Comparison of ENCODE assay signal across 18 cellular contexts in genomic region chrX:71954458-71954857, GRCh38. TPM values are rescaled to one million over a fixed set of nuclear protein-coding genes. Genes with fewer than 3 reads are reported as not detected.
A peak's percentile ranks its signal among the peaks of the same experiment; 100 is the strongest.
DNase-seq lines count a peak whose midpoint lies in the region; FAIRE-seq and TF ChIP-seq lines count a peak whose summit lies in the region.
"Had no signal": no experiment of that assay in that cellular context is flagged by ENCODE, and none has a peak within 500 bp of the region (broad histone marks: within the 10 kb centered on the region; RNA-seq: fewer than 3 reads in every experiment).

No MANE protein-coding gene starts in this region.

- H2BK5ac ChIP-seq in H1 (ENCODE audit: low read depth, low read length) (peak overlapping the region; percentile 71; the same call in 1 of the 2 replicates), mesenchymal stem cell (ENCODE audit: low read depth, low read length, poor library complexity, severe bottlenecking) (no peak overlapping the region)

- H3K27me3 ChIP-seq in HUES64 (ENCODE audit: insufficient read depth, low read length) (no peaks in the 10 kb centered on the region), H1 (replicated peaks in 1 of 4; ENCODE audit: control insufficient read depth in 3 of 4, extremely low read depth in 1 of 4, insufficient read depth in 3 of 4, low read length in 3 of 4) (no peaks in the 10 kb centered on the region), mesenchymal stem cell (ENCODE audit: control insufficient read depth in 1 of 2, insufficient read depth in 1 of 2, low read length in 2 of 2) (peaks cover 0 to 57% of the 10 kb centered on the region in 2 experiments)
- H3K27me3 ChIP-seq: BE2C had no signal

- POLR2A ChIA-PET in H1 (lab: Charles Lee; ENCODE audit: partially characterized antibody) = interaction anchor here (0.9 to 2.1 kb wide), 4 partner anchors 8 to 50 kb away, joined by 3 to 8 read pairs (median 5); partner anchors contain the start of gene NHSL2

- H2BK120ac ChIP-seq in H1 (replicated peaks; ENCODE audit: low read depth, low read length) (peak overlapping the region; percentile 63), mesenchymal stem cell (ENCODE audit: low read depth, low read length) (no peak overlapping the region)

- H4K20me1 ChIP-seq in H1 (replicated peaks in 1 of 2; ENCODE audit: control insufficient read depth in 1 of 2, insufficient read depth in 2 of 2, low read length in 2 of 2) = no peaks in the 10 kb centered on the region

- DNase-seq in H1 (ENCODE audit: low read depth in 1 of 2, low spot score in 2 of 2) (no peak), mesenchymal stem cell (no peak), pulmonary artery endothelial cell (ENCODE audit: low read depth, low spot score) (peak; percentile 8), kidney (no peak), occipital lobe (lab: John Stamatoyannopoulos, UW) (no peak), RCC 7860 (ENCODE audit: low spot score) (no peak)
- DNase-seq: ACHN; CD8-positive, alpha-beta T cell; DMS79 treated with DMSO at 0.1 percent for 48 hours; GDM1; NCI-H1436 treated with DMSO at 0.1 percent for 48 hours; NCI-H2081; NCI-H510A treated with DMSO at 0.1 percent for 48 hours had no signal

- H4K5ac ChIP-seq in H1 (ENCODE audit: insufficient read length, low read depth, low read length) = no peak overlapping the region

- CTCF ChIA-PET in H1 (lab: Charles Lee; ENCODE audit: partially characterized antibody) = interaction anchor here (0.8 to 2.4 kb wide), 12 partner anchors 13 to 63 kb away, joined by 3 to 10 read pairs (median 4); partner anchors contain the start of gene NHSL2

- H2BK20ac ChIP-seq in H1 (ENCODE audit: low read length) = no peak overlapping the region; the same call in 1 of the 2 replicates

- TF ChIP-seq CTCF in H1 (IDR thresholded peaks at IDR 0.05; ENCODE audit: control extremely low read depth in 1 of 3, insufficient read depth in 1 of 3, low read depth in 1 of 3, low read length in 3 of 3) (no peak), kidney (IDR thresholded peaks at IDR 0.05; ENCODE audit: borderline replicate concordance, extremely low read depth, insufficient read depth) (no peak)

- H3K4me1 ChIP-seq in HUES64 (ENCODE audit: insufficient read depth, low read length) (peaks cover 71% of the 10 kb centered on the region), H1 (replicated peaks in 1 of 4; ENCODE audit: control insufficient read depth in 3 of 4, insufficient read depth in 4 of 4, low read length in 3 of 4) (peaks cover 13 to 34% (median 29%) of the 10 kb centered on the region in 4 experiments), mesenchymal stem cell (ENCODE audit: control insufficient read depth, insufficient read depth, low read depth, low read length) (peaks cover 28% of the 10 kb centered on the region), kidney (ENCODE audit: control insufficient read depth in 1 of 2, insufficient read depth in 1 of 2, low read depth in 1 of 2, low read length in 2 of 2) (no peaks in the 10 kb centered on the region)
- H3K4me1 ChIP-seq: BE2C had no signal

- H3K56ac ChIP-seq in H1 (replicated peaks; ENCODE audit: insufficient read length, low read depth, low read length) = no peak overlapping the region

- no peak overlapping the region for H3K14ac ChIP-seq in H1 (ENCODE audit: insufficient read length)
- peak overlapping the region in 1 of 2 experiments; percentile 48 for H3K14ac ChIP-seq in mesenchymal stem cell (ENCODE audit: low read length in 2 of 2)

- H3K79me2 ChIP-seq in H1 (ENCODE audit: control insufficient read depth in 1 of 2, insufficient read depth in 2 of 2, low read length in 2 of 2) = peaks cover 0 to 20% of the 10 kb centered on the region in 2 experiments; a peak in 2 of 4 replicates

- H3K23ac ChIP-seq in H1 (ENCODE audit: insufficient read length) = no peak overlapping the region
- no peak overlapping the region for H3K23ac ChIP-seq in mesenchymal stem cell (ENCODE audit: low read length in 2 of 2)

- intact Hi-C loops in kidney (cut with DNase I) = no loop called here

- 76% methylated on average over 2 of the region's 2 CpGs for WGBS in HUES64
- WGBS in H1 (ENCODE audit: extremely low coverage in 1 of 2, insufficient coverage in 1 of 2, insufficient read length in 1 of 2, insufficient replicate concordance in 2 of 2, low coverage in 1 of 2, low lambda C conversion rate in 2 of 2, missing lambda C conversion rate in 1 of 2), 2 experiments = 71% methylated on average over 1 of the region's 2 CpGs; no CpG with 5 or more reads in 1 of the 2 experiments
- WGBS in mesenchymal stem cell = no CpG with 5 or more reads among the region's 2 CpGs

- H3K79me1 ChIP-seq in H1 (ENCODE audit: low read depth, low read length) (no peaks in the 10 kb centered on the region), mesenchymal stem cell (replicated peaks; ENCODE audit: low read length, poor library complexity, severe bottlenecking) (no peaks in the 10 kb centered on the region)

- H2BK12ac ChIP-seq in H1 (ENCODE audit: low read depth, low read length) (no peak overlapping the region), mesenchymal stem cell (ENCODE audit: low read length in 2 of 2) (no peak overlapping the region)

- H2BK15ac ChIP-seq in H1 (ENCODE audit: low read length) = no peak overlapping the region
- no peak overlapping the region for H2BK15ac ChIP-seq in mesenchymal stem cell (ENCODE audit: low read depth, poor library complexity, severe bottlenecking)

- H4K8ac ChIP-seq in H1 (ENCODE audit: extremely low read depth, insufficient read depth, low read length) (no peak overlapping the region), mesenchymal stem cell (ENCODE audit: low read length) (peak overlapping the region; percentile 61)

- H2AFZ ChIP-seq in H1 (ENCODE audit: low read length) = no peak overlapping the region
- no peak overlapping the region for H2AFZ ChIP-seq in mesenchymal stem cell (ENCODE audit: low read depth, low read length)

- peaks cover 4% of the 10 kb centered on the region; the same call in 1 of the 2 replicates for H3K36me3 ChIP-seq in HUES64 (ENCODE audit: insufficient read depth, low read length)
- H3K36me3 ChIP-seq in H1 (ENCODE audit: control insufficient read depth in 2 of 4, insufficient read depth in 4 of 4, low read length in 3 of 4) = no peaks in the 10 kb centered on the region
- H3K36me3 ChIP-seq in mesenchymal stem cell (ENCODE audit: control insufficient read depth in 1 of 2, insufficient read depth in 2 of 2, low read depth in 1 of 2, low read length in 2 of 2) = no peaks in the 10 kb centered on the region
- no peaks in the 10 kb centered on the region for H3K36me3 ChIP-seq in kidney (ENCODE audit: control insufficient read depth in 1 of 2, insufficient read depth in 2 of 2, low read length in 2 of 2)
- H3K36me3 ChIP-seq: BE2C had no signal

- TF ChIP-seq EP300 in H1 (IDR thresholded peaks at IDR 0.05; ENCODE audit: borderline replicate concordance in 1 of 2, low read depth in 2 of 2, low read length in 2 of 2) = no peak

- H3K23me2 ChIP-seq in H1 (ENCODE audit: low read depth, low read length) = no peaks in the 10 kb centered on the region

- no peak overlapping the region for H3K4me3 ChIP-seq in HUES64 (ENCODE audit: low read length)
- no peak overlapping the region for H3K4me3 ChIP-seq in H1 (ENCODE audit: extremely low read depth in 1 of 4, insufficient read depth in 2 of 4, low read depth in 3 of 4, low read length in 4 of 4)
- H3K4me3 ChIP-seq in mesenchymal stem cell (ENCODE audit: insufficient read depth in 1 of 2, low read depth in 1 of 2, low read length in 2 of 2) = no peak overlapping the region
- no peak overlapping the region for H3K4me3 ChIP-seq in kidney (ENCODE audit: low read length in 2 of 2)

- no peak for FAIRE-seq in H1 (lab: Jason Lieb, UNC)
- FAIRE-seq in kidney (lab: Jason Lieb, UNC) = no peak
- FAIRE-seq in RCC 7860 (lab: Jason Lieb, UNC) = no peak
- FAIRE-seq: D721Med, GM12892 had no signal

- H3K4ac ChIP-seq in H1 (replicated peaks; ENCODE audit: insufficient read length, low read depth, low read length) (no peak overlapping the region), mesenchymal stem cell (ENCODE audit: low read depth in 1 of 2, low read length in 2 of 2) (peak overlapping the region in 1 of 2 experiments; percentile 51)

- no peak for TF ChIP-seq RAD21 in H1 (IDR thresholded peaks at IDR 0.05 in 1 of 2, conservative IDR thresholded peaks at IDR 0.05 in 1 of 2; ENCODE audit: low read depth in 2 of 2, low read length in 2 of 2)

- H3K9me3 ChIP-seq in HUES64 (ENCODE audit: insufficient read depth, low read depth, low read length) (no peaks in the 10 kb centered on the region), H1 (ENCODE audit: insufficient read depth in 2 of 2, low read depth in 1 of 2, low read length in 1 of 2) (no peaks in the 10 kb centered on the region), mesenchymal stem cell (ENCODE audit: control insufficient read depth, low read length) (peaks cover under 1% of the 10 kb centered on the region), kidney (ENCODE audit: control insufficient read depth in 1 of 2, low read length in 2 of 2) (no peaks in the 10 kb centered on the region)
- H3K9me3 ChIP-seq: BE2C had no signal

- peak overlapping the region; percentile 82; the same call in 1 of the 2 replicates for H2AK5ac ChIP-seq in H1 (ENCODE audit: low read depth, low read length)
- peak overlapping the region; percentile 59 for H2AK5ac ChIP-seq in mesenchymal stem cell (ENCODE audit: low read length, severe bottlenecking)

- H4K91ac ChIP-seq in H1 (replicated peaks; ENCODE audit: insufficient read length, low read length) (peak overlapping the region; percentile 59), mesenchymal stem cell (ENCODE audit: low read length) (no peak overlapping the region)

- H3K4me2 ChIP-seq in H1 (ENCODE audit: insufficient read depth in 1 of 2, low read depth in 2 of 2, low read length in 2 of 2) (0 out of 4 replicates have a peak overlapping the region, but pooled peaks of 1 of the 2 experiments have one; percentile 10), mesenchymal stem cell (ENCODE audit: low read length, poor library complexity, severe bottlenecking) (no peak overlapping the region)

- H3K27ac ChIP-seq in HUES64 (ENCODE audit: low read depth, low read length) = peak overlapping the region; percentile 6; the same call in 1 of the 2 replicates
- no peak overlapping the region for H3K27ac ChIP-seq in H1 (ENCODE audit: low read depth, low read length)
- H3K27ac ChIP-seq in mesenchymal stem cell (ENCODE audit: low read length, poor library complexity, severe bottlenecking) = no peak overlapping the region
- H3K27ac ChIP-seq in kidney (ENCODE audit: low read depth in 2 of 2, low read length in 2 of 2) = no peak overlapping the region

- H3K9ac ChIP-seq in HUES64 (ENCODE audit: low read depth, low read length) (no peak overlapping the region), H1 (replicated peaks in 1 of 4; ENCODE audit: extremely low read depth in 1 of 4, low read depth in 3 of 4, low read length in 3 of 4) (no peak overlapping the region), mesenchymal stem cell (ENCODE audit: low read length) (peak overlapping the region; percentile 44), kidney (ENCODE audit: low read length in 2 of 2) (no peak overlapping the region)

- H3K18ac ChIP-seq in H1 (ENCODE audit: extremely low read depth, low read length) (no peak overlapping the region), mesenchymal stem cell (ENCODE audit: low read depth in 1 of 2, low read length in 2 of 2) (peak overlapping the region in 1 of 2 experiments; percentile 52)

- no peak for TF ChIP-seq POLR2A in H1 (IDR thresholded peaks at IDR 0.05; ENCODE audit: control extremely low read depth in 1 of 2, low read depth in 2 of 2, low read length in 2 of 2)

RNA-seq across cellular contexts. Expression of gene NHSL2, which starts 43.8 kb away (rescaled TPM):
- polyA plus RNA-seq in HUES64 (2013, experiment 1 of 2) = 4.6 TPM
- polyA plus RNA-seq in HUES64 (2013, experiment 2 of 2) = 6.0 TPM
- 6.8 and 7.2 TPM in 2 replicates for total RNA-seq in H1 (2021; fragmentation: NEBNext Ultra II Directional; extraction: Animal tissue kit (Norgen Biotek cat#: 25700))
- 3.7 and 4.0 TPM in 2 replicates for polyA plus RNA-seq in H1 (2011; rRNA removed)
- 2.6 TPM for polyA plus RNA-seq in H1 (2011; cell fraction: cytosol; rRNA removed)
- 8.2 TPM for polyA plus RNA-seq in H1 (2011; cell fraction: nucleus; rRNA removed)
- 2.7 to 3.6 TPM (median 3.0 TPM) in 4 replicates for polyA plus RNA-seq in H1 (2012, experiment 1 of 2)
- polyA plus RNA-seq in H1 (2012, experiment 2 of 2) = 0.49 TPM
- polyA plus RNA-seq in H1 (2013, experiment 1 of 2) = 3.6 TPM
- polyA plus RNA-seq in H1 (2013, experiment 2 of 2) = 3.1 TPM
- polyA minus RNA-seq in H1 (2011; rRNA and poly(A)+ RNA removed) = 14.8 and 15.6 TPM in 2 replicates
- polyA minus RNA-seq in H1 (2011; cell fraction: cytosol; rRNA and poly(A)+ RNA removed) = 5.2 TPM
- polyA minus RNA-seq in H1 (2011; cell fraction: nucleus; rRNA and poly(A)+ RNA removed) = 16.6 TPM
- polyA plus RNA-seq in mesenchymal stem cell (2013, experiment 1 of 2) = 1.1 TPM
- 1.1 TPM for polyA plus RNA-seq in mesenchymal stem cell (2013, experiment 2 of 2)
- total RNA-seq in pulmonary artery endothelial cell = 21.2 and 22.0 TPM in 2 replicates
- total RNA-seq in kidney = 10.8 TPM
- 1.3 TPM for polyA plus RNA-seq in kidney (ENCODE audit: insufficient read depth, low read depth, low replicate concordance)
- total RNA-seq in occipital lobe = 0.78 TPM
- total RNA-seq: HT-29 had no signal
